In genomic region chr2:180564051-180564450, GRCh38 we compare ENCODE assay signal across 17 cellular contexts.
DNase-seq lines count a peak whose midpoint lies in the region; ATAC-seq and TF ChIP-seq lines count a peak whose summit lies in the region.
"Had no signal": no experiment of that assay in that cellular context is flagged by ENCODE, and none has a peak within 500 bp of the region (broad histone marks: within the 10 kb centered on the region; RNA-seq: fewer than 3 reads in every experiment).

No MANE protein-coding gene starts in this region.

- H3K4me1 ChIP-seq in GM23248 (ENCODE audit: insufficient read depth) (peaks cover 7% of the 10 kb centered on the region; the same call in 1 of the 2 replicates), fibroblast of lung (ENCODE audit: control insufficient read depth, extremely low read depth, insufficient read depth, low read length) (no peaks in the 10 kb centered on the region)
- H3K4me1 ChIP-seq: Caco-2 had no signal

- H3K4me3 ChIP-seq in GM23248, result no peak overlapping the region
- no peak overlapping the region for H3K4me3 ChIP-seq in fibroblast of lung (replicated peaks in 1 of 4; ENCODE audit: control extremely low read depth in 1 of 4, insufficient read depth in 1 of 4, low read depth in 3 of 4, low read length in 4 of 4)

- H3K9me3 ChIP-seq in GM23248 (ENCODE audit: low read depth) (no peaks in the 10 kb centered on the region), fibroblast of lung (ENCODE audit: control insufficient read depth, insufficient read depth, low read depth, low read length) (no peaks in the 10 kb centered on the region)
- H3K9me3 ChIP-seq: Caco-2 had no signal

- H3K36me3 ChIP-seq in GM23248 (ENCODE audit: low read depth), result no peaks in the 10 kb centered on the region
- no peaks in the 10 kb centered on the region for H3K36me3 ChIP-seq in fibroblast of lung (ENCODE audit: control insufficient read depth, insufficient read depth, low read length)

- no peaks in the 10 kb centered on the region for H3K36me3 Mint-ChIP-seq in stimulated activated effector memory CD8-positive, alpha-beta T cell treated with anti-CD3 and anti-CD28 coated beads, Interleukin-12 subunit alpha, Interleukin-12 subunit beta, amount 100 ng/mL, for 72 hours
- H3K36me3 Mint-ChIP-seq: IgD-negative memory B cell had no signal

- H3K4me1 Mint-ChIP-seq in stimulated activated effector memory CD8-positive, alpha-beta T cell treated with anti-CD3 and anti-CD28 coated beads, Interleukin-12 subunit alpha, Interleukin-12 subunit beta, amount 100 ng/mL, for 72 hours, result no peaks in the 10 kb centered on the region

- 97 to 100% methylated on average over 2 of the region's 2 CpGs for WGBS in GM23248 (ENCODE audit: low coverage in 1 of 2, low lambda C conversion rate in 2 of 2, missing lambda C conversion rate in 2 of 2), 2 experiments

- DNase-seq in GM23248 (no peak), NCI-H226 (peak; percentile 56), fibroblast of lung (ENCODE audit: low read depth in 2 of 2) (no peak), amygdala (lab: John Stamatoyannopoulos, UW) (no peak), RKO (ENCODE audit: low spot score) (no peak)
- DNase-seq in stimulated activated effector memory CD8-positive, alpha-beta T cell treated with anti-CD3 and anti-CD28 coated beads, Interleukin-12 subunit alpha, Interleukin-12 subunit beta, amount 100 ng/mL, for 72 hours (ENCODE audit: low spot score in 2 of 2), result no peak
- no peak for DNase-seq in stimulated activated CD4-positive, alpha-beta T cell treated with anti-CD3 and anti-CD28 coated beads, Interleukin-15, amount 100 ng/mL, for 24 hours
- DNase-seq: AML-193; Caco-2; CD4-positive, alpha-beta T cell; GDM1; HFFc6; KBM-7 had no signal

- H2AFZ ChIP-seq in GM23248, result peak overlapping the region; percentile 33; the same call in 1 of the 2 replicates
- H2AFZ ChIP-seq in fibroblast of lung (ENCODE audit: low read length), result peak overlapping the region; percentile 46

- no peak overlapping the region for H3K27ac Mint-ChIP-seq in stimulated activated effector memory CD8-positive, alpha-beta T cell treated with anti-CD3 and anti-CD28 coated beads, Interleukin-12 subunit alpha, Interleukin-12 subunit beta, amount 100 ng/mL, for 72 hours
- H3K27ac Mint-ChIP-seq: CD4-positive, alpha-beta T cell; HFFc6; IgD-negative memory B cell had no signal

- no peaks in the 10 kb centered on the region for H3K27me3 ChIP-seq in GM23248 (replicated peaks; ENCODE audit: insufficient read depth)
- H3K27me3 ChIP-seq in fibroblast of lung (ENCODE audit: control insufficient read depth, insufficient read depth, low read length), result no peaks in the 10 kb centered on the region

- H3K9ac ChIP-seq in GM23248, result no peak overlapping the region
- no peak overlapping the region for H3K9ac ChIP-seq in fibroblast of lung (ENCODE audit: insufficient read depth, low read length)

- no peaks in the 10 kb centered on the region for H3K9me2 ChIP-seq in GM23248 (ENCODE audit: insufficient read depth)

- H4K20me1 ChIP-seq in GM23248 (ENCODE audit: insufficient read depth) (no peaks in the 10 kb centered on the region), fibroblast of lung (ENCODE audit: control insufficient read depth, extremely low read depth, insufficient read depth, low read length) (no peaks in the 10 kb centered on the region)

- no peak overlapping the region for H3K4me2 ChIP-seq in GM23248 (ENCODE audit: unreplicated experiment)
- H3K4me2 ChIP-seq in fibroblast of lung (ENCODE audit: extremely low read depth, insufficient read depth, low read length), result no peak overlapping the region

- TF ChIP-seq CTCF in fibroblast of lung (conservative IDR thresholded peaks at IDR 0.05 in 1 of 2, IDR thresholded peaks at IDR 0.05 in 1 of 2; ENCODE audit: low read depth in 1 of 2, low read length in 2 of 2), result no peak

- H3F3A ChIP-seq in GM23248 (ENCODE audit: insufficient read depth), result no peaks in the 10 kb centered on the region

- H3K4me3 Mint-ChIP-seq in stimulated activated effector memory CD8-positive, alpha-beta T cell treated with anti-CD3 and anti-CD28 coated beads, Interleukin-12 subunit alpha, Interleukin-12 subunit beta, amount 100 ng/mL, for 72 hours, result no peak overlapping the region
- H3K4me3 Mint-ChIP-seq: CD4-positive, alpha-beta T cell; HFFc6; IgD-negative memory B cell had no signal

- in situ Hi-C loops in GM23248 (cut with MboI), result no loop called here

- no peaks in the 10 kb centered on the region for H3K9me3 Mint-ChIP-seq in stimulated activated effector memory CD8-positive, alpha-beta T cell treated with anti-CD3 and anti-CD28 coated beads, Interleukin-12 subunit alpha, Interleukin-12 subunit beta, amount 100 ng/mL, for 72 hours
- H3K9me3 Mint-ChIP-seq: CD4-positive, alpha-beta T cell; HFFc6 had no signal

- H3K27ac ChIP-seq in GM23248 (no peak overlapping the region), fibroblast of lung (ENCODE audit: insufficient read depth, low read length) (no peak overlapping the region)
- H3K27ac ChIP-seq: C4-2B had no signal

- peak; percentile 37 for ATAC-seq in stimulated activated effector memory CD8-positive, alpha-beta T cell treated with anti-CD3 and anti-CD28 coated beads, Interleukin-12 subunit alpha, Interleukin-12 subunit beta, amount 100 ng/mL, for 72 hours
- ATAC-seq: HCT116, HepG2 had no signal

- no peaks in the 10 kb centered on the region for H3K79me2 ChIP-seq in GM23248 (ENCODE audit: insufficient read depth)
- no peaks in the 10 kb centered on the region for H3K79me2 ChIP-seq in fibroblast of lung (ENCODE audit: control insufficient read depth, insufficient read depth, low read length)
